ENCODE assay signal across 1 cellular context in the genomic region with DNA sequence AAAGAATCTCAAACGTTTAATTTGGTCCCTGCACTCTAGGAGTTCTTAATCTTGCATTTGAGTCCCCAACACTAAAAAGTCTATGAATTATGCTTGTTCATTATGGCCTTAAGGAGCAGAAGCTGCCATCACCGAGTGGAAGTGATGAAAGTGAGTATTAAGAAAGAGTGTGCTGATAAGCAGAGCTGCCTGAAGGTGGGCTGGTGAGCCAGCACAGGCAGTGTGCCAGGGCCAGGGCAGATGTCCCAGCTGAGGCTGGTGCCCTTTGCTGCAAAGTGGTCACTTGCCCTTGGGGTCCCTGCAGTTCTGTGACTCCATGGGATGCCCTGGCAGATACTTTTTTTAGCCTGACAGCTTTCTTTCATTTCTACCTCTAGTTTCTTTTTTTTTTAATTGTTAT.
TF ChIP-seq lines count a peak whose summit lies in the region.

No MANE protein-coding gene starts in this region.

TF ChIP-seq in GM12878, 131 proteins besides CTCF, POLR2A, EP300 and RAD21:
- TF ChIP-seq, protein P1, sequence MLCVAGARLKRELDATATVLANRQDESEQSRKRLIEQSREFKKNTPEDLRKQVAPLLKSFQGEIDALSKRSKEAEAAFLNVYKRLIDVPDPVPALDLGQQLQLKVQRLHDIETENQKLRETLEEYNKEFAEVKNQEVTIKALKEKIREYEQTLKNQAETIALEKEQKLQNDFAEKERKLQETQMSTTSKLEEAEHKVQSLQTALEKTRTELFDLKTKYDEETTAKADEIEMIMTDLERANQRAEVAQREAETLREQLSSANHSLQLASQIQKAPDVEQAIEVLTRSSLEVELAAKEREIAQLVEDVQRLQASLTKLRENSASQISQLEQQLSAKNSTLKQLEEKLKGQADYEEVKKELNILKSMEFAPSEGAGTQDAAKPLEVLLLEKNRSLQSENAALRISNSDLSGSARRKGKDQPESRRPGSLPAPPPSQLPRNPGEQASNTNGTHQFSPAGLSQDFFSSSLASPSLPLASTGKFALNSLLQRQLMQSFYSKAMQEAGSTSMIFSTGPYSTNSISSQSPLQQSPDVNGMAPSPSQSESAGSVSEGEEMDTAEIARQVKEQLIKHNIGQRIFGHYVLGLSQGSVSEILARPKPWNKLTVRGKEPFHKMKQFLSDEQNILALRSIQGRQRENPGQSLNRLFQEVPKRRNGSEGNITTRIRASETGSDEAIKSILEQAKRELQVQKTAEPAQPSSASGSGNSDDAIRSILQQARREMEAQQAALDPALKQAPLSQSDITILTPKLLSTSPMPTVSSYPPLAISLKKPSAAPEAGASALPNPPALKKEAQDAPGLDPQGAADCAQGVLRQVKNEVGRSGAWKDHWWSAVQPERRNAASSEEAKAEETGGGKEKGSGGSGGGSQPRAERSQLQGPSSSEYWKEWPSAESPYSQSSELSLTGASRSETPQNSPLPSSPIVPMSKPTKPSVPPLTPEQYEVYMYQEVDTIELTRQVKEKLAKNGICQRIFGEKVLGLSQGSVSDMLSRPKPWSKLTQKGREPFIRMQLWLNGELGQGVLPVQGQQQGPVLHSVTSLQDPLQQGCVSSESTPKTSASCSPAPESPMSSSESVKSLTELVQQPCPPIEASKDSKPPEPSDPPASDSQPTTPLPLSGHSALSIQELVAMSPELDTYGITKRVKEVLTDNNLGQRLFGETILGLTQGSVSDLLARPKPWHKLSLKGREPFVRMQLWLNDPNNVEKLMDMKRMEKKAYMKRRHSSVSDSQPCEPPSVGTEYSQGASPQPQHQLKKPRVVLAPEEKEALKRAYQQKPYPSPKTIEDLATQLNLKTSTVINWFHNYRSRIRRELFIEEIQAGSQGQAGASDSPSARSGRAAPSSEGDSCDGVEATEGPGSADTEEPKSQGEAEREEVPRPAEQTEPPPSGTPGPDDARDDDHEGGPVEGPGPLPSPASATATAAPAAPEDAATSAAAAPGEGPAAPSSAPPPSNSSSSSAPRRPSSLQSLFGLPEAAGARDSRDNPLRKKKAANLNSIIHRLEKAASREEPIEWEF (IDR thresholded peaks at IDR 0.05; ENCODE audit: insufficient replicate concordance, low read depth, low read length) = no peak
- TF ChIP-seq E4F1 (IDR thresholded peaks at IDR 0.05; ENCODE audit: borderline replicate concordance, partially characterized antibody) (no peak), HDAC6 (IDR thresholded peaks at IDR 0.05; ENCODE audit: unreplicated experiment) (no peak), RAD51 (IDR thresholded peaks at IDR 0.05) (no peak), ELK1 (IDR thresholded peaks at IDR 0.05; ENCODE audit: low read depth, low read length) (no peak), NFXL1 (IDR thresholded peaks at IDR 0.05; ENCODE audit: borderline replicate concordance) (no peak), ZNF622 (IDR thresholded peaks at IDR 0.05) (no peak), CREM (IDR thresholded peaks at IDR 0.05; ENCODE audit: low read depth) (no peak), BMI1 (IDR thresholded peaks at IDR 0.05; ENCODE audit: borderline replicate concordance) (no peak), SUZ12 (IDR thresholded peaks at IDR 0.05; ENCODE audit: unreplicated experiment) (no peak), REST (IDR thresholded peaks at IDR 0.05; ENCODE audit: low read depth, low read length) (no peak), JUND (IDR thresholded peaks at IDR 0.05; ENCODE audit: low read depth, low read length) (no peak), USF2 (IDR thresholded peaks at IDR 0.05; ENCODE audit: borderline replicate concordance, low read depth, low read length) (no peak), ASH2L (IDR thresholded peaks at IDR 0.05; ENCODE audit: borderline replicate concordance, low read depth) (no peak), NKRF (conservative IDR thresholded peaks at IDR 0.05) (no peak), MEF2B (IDR thresholded peaks at IDR 0.05; ENCODE audit: partially characterized antibody, poor library complexity, severe bottlenecking) (no peak), POU2F2 (IDR thresholded peaks at IDR 0.05; ENCODE audit: borderline replicate concordance, low read depth, low read length) (no peak), PML (IDR thresholded peaks at IDR 0.05; ENCODE audit: low read length) (no peak), NR2C2 (IDR thresholded peaks at IDR 0.05; ENCODE audit: borderline replicate concordance, control insufficient read depth, insufficient read length, low read depth) (no peak), KLF5 (IDR thresholded peaks at IDR 0.05; ENCODE audit: partially characterized antibody) (no peak)
